ENCODE assay signal across 1 cellular context in the genomic region with DNA sequence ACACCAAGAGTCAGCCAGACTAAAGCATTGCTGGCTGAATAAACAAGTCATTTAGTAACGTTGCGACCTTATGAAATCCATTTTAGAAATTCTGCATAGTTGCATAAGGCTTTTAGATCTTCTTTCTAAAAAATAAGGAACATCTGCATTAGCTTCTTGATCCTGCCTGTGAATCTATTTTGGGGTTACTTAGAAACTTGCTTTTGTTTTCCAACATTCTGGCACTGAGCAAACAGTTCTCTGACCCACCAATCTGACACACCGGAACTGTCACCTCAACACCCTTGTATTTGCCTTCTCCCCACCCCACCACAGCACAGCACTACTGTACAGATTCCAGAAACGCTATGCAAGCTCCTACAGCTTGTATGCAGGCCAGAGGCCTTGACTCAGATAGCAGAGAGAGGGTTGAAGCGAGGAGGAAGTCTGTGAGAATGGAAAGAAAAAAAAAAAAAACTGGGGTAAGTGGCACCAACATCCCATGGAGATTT.
TF ChIP-seq lines count a peak whose summit lies in the region.

No MANE protein-coding gene starts in this region.

TF ChIP-seq in HepG2, 621 proteins besides CTCF, POLR2A, EP300 and RAD21 (continued from another document and continues in another):
- peak; percentile 99 for TF ChIP-seq ETV5 (CRISPR knock-in tag; IDR thresholded peaks at IDR 0.05; ENCODE audit: borderline replicate concordance)
- TF ChIP-seq NCOR1 (IDR thresholded peaks at IDR 0.05; ENCODE audit: borderline replicate concordance, low read length), result no peak
- TF ChIP-seq LCORL (IDR thresholded peaks at IDR 0.05), result no peak
- TF ChIP-seq LCORL (CRISPR knock-in tag; IDR thresholded peaks at IDR 0.05), result peak; percentile 96
- peak; percentile 56; the same call in 1 of the 2 replicates for TF ChIP-seq ZNF652 (CRISPR knock-in tag; IDR thresholded peaks at IDR 0.05; ENCODE audit: borderline replicate concordance, low read depth)
- TF ChIP-seq MYC (CRISPR knock-in tag; IDR thresholded peaks at IDR 0.05; ENCODE audit: borderline replicate concordance), result no peak
- TF ChIP-seq, protein P1, sequence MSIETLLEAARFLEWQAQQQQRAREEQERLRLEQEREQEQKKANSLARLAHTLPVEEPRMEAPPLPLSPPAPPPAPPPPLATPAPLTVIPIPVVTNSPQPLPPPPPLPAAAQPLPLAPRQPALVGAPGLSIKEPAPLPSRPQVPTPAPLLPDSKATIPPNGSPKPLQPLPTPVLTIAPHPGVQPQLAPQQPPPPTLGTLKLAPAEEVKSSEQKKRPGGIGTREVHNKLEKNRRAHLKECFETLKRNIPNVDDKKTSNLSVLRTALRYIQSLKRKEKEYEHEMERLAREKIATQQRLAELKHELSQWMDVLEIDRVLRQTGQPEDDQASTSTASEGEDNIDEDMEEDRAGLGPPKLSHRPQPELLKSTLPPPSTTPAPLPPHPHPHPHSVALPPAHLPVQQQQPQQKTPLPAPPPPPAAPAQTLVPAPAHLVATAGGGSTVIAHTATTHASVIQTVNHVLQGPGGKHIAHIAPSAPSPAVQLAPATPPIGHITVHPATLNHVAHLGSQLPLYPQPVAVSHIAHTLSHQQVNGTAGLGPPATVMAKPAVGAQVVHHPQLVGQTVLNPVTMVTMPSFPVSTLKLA (IDR thresholded peaks at IDR 0.05), result no peak
- peak; percentile 96 for TF ChIP-seq SALL1 (CRISPR knock-in tag; IDR thresholded peaks at IDR 0.05)
- TF ChIP-seq RARG (CRISPR knock-in tag; IDR thresholded peaks at IDR 0.05; ENCODE audit: low read depth), result no peak
- TF ChIP-seq DNMT3B (CRISPR knock-in tag; conservative IDR thresholded peaks at IDR 0.05), result 0 out of 2 replicates have a peak, but pooled peaks have one; percentile 84
- TF ChIP-seq MAFG (CRISPR knock-in tag; IDR thresholded peaks at IDR 0.05), result no peak
- TF ChIP-seq RBFOX2 (IDR thresholded peaks at IDR 0.05; ENCODE audit: low read depth, low read length), result no peak
- no peak for TF ChIP-seq KDM1A (CRISPR knock-in tag; IDR thresholded peaks at IDR 0.05)
- TF ChIP-seq SMARCE1 (IDR thresholded peaks at IDR 0.05; ENCODE audit: borderline replicate concordance), result no peak
- no peak for TF ChIP-seq ZNF484 (CRISPR knock-in tag; IDR thresholded peaks at IDR 0.05; ENCODE audit: borderline replicate concordance, low read depth)
- TF ChIP-seq RNF2 (conservative IDR thresholded peaks at IDR 0.05; ENCODE audit: low read depth), result no peak
- TF ChIP-seq ZNF577 (CRISPR knock-in tag; IDR thresholded peaks at IDR 0.05; ENCODE audit: borderline replicate concordance, low read depth), result no peak
- TF ChIP-seq ZNF660 (CRISPR knock-in tag; IDR thresholded peaks at IDR 0.05; ENCODE audit: borderline replicate concordance, low read depth), result no peak
- TF ChIP-seq RFXANK (CRISPR knock-in tag; IDR thresholded peaks at IDR 0.05), result no peak
- peak; percentile 31; the same call in 1 of the 2 replicates for TF ChIP-seq ZNF670 (CRISPR knock-in tag; IDR thresholded peaks at IDR 0.05; ENCODE audit: borderline replicate concordance)
- TF ChIP-seq SP5 (CRISPR knock-in tag; IDR thresholded peaks at IDR 0.05; ENCODE audit: borderline replicate concordance, low read depth), result peak; percentile 75
- no peak for TF ChIP-seq SP2 (CRISPR knock-in tag; IDR thresholded peaks at IDR 0.05)
- TF ChIP-seq IRF2 (CRISPR knock-in tag; IDR thresholded peaks at IDR 0.05), result peak; percentile 90
- no peak for TF ChIP-seq ZNF766 (CRISPR knock-in tag; IDR thresholded peaks at IDR 0.05; ENCODE audit: borderline replicate concordance)
- peak; percentile 92 for TF ChIP-seq ZFX (CRISPR knock-in tag; IDR thresholded peaks at IDR 0.05; ENCODE audit: low read depth)
- TF ChIP-seq ZNF644 (CRISPR knock-in tag; IDR thresholded peaks at IDR 0.05; ENCODE audit: low read depth), result peak; percentile 67
- TF ChIP-seq, protein P2, sequence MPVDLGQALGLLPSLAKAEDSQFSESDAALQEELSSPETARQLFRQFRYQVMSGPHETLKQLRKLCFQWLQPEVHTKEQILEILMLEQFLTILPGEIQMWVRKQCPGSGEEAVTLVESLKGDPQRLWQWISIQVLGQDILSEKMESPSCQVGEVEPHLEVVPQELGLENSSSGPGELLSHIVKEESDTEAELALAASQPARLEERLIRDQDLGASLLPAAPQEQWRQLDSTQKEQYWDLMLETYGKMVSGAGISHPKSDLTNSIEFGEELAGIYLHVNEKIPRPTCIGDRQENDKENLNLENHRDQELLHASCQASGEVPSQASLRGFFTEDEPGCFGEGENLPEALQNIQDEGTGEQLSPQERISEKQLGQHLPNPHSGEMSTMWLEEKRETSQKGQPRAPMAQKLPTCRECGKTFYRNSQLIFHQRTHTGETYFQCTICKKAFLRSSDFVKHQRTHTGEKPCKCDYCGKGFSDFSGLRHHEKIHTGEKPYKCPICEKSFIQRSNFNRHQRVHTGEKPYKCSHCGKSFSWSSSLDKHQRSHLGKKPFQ (CRISPR knock-in tag; IDR thresholded peaks at IDR 0.05; ENCODE audit: insufficient replicate concordance), result no peak
- no peak for TF ChIP-seq SMAD1 (CRISPR knock-in tag; IDR thresholded peaks at IDR 0.05; ENCODE audit: borderline replicate concordance, low read depth)
- no peak for TF ChIP-seq ZNF7 (CRISPR knock-in tag; IDR thresholded peaks at IDR 0.05)
- TF ChIP-seq ZNF121 (CRISPR knock-in tag; IDR thresholded peaks at IDR 0.05), result no peak
- TF ChIP-seq, protein P3, sequence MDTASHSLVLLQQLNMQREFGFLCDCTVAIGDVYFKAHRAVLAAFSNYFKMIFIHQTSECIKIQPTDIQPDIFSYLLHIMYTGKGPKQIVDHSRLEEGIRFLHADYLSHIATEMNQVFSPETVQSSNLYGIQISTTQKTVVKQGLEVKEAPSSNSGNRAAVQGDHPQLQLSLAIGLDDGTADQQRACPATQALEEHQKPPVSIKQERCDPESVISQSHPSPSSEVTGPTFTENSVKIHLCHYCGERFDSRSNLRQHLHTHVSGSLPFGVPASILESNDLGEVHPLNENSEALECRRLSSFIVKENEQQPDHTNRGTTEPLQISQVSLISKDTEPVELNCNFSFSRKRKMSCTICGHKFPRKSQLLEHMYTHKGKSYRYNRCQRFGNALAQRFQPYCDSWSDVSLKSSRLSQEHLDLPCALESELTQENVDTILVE (CRISPR knock-in tag; IDR thresholded peaks at IDR 0.05), result peak; percentile 46; the same call in 1 of the 2 replicates
- no peak for TF ChIP-seq ZNF781 (CRISPR knock-in tag; IDR thresholded peaks at IDR 0.05; ENCODE audit: borderline replicate concordance, not compliant biosample characterization)
- TF ChIP-seq, protein P4, sequence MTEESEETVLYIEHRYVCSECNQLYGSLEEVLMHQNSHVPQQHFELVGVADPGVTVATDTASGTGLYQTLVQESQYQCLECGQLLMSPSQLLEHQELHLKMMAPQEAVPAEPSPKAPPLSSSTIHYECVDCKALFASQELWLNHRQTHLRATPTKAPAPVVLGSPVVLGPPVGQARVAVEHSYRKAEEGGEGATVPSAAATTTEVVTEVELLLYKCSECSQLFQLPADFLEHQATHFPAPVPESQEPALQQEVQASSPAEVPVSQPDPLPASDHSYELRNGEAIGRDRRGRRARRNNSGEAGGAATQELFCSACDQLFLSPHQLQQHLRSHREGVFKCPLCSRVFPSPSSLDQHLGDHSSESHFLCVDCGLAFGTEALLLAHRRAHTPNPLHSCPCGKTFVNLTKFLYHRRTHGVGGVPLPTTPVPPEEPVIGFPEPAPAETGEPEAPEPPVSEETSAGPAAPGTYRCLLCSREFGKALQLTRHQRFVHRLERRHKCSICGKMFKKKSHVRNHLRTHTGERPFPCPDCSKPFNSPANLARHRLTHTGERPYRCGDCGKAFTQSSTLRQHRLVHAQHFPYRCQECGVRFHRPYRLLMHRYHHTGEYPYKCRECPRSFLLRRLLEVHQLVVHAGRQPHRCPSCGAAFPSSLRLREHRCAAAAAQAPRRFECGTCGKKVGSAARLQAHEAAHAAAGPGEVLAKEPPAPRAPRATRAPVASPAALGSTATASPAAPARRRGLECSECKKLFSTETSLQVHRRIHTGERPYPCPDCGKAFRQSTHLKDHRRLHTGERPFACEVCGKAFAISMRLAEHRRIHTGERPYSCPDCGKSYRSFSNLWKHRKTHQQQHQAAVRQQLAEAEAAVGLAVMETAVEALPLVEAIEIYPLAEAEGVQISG (CRISPR knock-in tag; IDR thresholded peaks at IDR 0.05), result peak; percentile 49; the same call in 1 of the 2 replicates
- no peak for TF ChIP-seq POLR2G (IDR thresholded peaks at IDR 0.05; ENCODE audit: low read depth, low read length)
- TF ChIP-seq, protein P5, sequence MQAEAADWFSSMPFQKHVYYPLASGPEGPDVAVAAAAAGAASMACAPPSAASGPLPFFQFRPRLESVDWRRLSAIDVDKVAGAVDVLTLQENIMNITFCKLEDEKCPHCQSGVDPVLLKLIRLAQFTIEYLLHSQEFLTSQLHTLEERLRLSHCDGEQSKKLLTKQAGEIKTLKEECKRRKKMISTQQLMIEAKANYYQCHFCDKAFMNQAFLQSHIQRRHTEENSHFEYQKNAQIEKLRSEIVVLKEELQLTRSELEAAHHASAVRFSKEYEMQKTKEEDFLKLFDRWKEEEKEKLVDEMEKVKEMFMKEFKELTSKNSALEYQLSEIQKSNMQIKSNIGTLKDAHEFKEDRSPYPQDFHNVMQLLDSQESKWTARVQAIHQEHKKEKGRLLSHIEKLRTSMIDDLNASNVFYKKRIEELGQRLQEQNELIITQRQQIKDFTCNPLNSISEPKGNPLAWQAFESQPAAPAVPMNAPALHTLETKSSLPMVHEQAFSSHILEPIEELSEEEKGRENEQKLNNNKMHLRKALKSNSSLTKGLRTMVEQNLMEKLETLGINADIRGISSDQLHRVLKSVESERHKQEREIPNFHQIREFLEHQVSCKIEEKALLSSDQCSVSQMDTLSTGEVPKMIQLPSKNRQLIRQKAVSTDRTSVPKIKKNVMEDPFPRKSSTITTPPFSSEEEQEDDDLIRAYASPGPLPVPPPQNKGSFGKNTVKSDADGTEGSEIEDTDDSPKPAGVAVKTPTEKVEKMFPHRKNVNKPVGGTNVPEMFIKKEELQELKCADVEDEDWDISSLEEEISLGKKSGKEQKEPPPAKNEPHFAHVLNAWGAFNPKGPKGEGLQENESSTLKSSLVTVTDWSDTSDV (CRISPR knock-in tag; IDR thresholded peaks at IDR 0.05), result no peak
- TF ChIP-seq, protein P6, sequence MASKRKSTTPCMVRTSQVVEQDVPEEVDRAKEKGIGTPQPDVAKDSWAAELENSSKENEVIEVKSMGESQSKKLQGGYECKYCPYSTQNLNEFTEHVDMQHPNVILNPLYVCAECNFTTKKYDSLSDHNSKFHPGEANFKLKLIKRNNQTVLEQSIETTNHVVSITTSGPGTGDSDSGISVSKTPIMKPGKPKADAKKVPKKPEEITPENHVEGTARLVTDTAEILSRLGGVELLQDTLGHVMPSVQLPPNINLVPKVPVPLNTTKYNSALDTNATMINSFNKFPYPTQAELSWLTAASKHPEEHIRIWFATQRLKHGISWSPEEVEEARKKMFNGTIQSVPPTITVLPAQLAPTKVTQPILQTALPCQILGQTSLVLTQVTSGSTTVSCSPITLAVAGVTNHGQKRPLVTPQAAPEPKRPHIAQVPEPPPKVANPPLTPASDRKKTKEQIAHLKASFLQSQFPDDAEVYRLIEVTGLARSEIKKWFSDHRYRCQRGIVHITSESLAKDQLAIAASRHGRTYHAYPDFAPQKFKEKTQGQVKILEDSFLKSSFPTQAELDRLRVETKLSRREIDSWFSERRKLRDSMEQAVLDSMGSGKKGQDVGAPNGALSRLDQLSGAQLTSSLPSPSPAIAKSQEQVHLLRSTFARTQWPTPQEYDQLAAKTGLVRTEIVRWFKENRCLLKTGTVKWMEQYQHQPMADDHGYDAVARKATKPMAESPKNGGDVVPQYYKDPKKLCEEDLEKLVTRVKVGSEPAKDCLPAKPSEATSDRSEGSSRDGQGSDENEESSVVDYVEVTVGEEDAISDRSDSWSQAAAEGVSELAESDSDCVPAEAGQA (IDR thresholded peaks at IDR 0.05; ENCODE audit: low read depth), result no peak
- TF ChIP-seq, protein P6 (CRISPR knock-in tag; IDR thresholded peaks at IDR 0.05; ENCODE audit: borderline replicate concordance), result no peak
- TF ChIP-seq ZNF256 (CRISPR knock-in tag; conservative IDR thresholded peaks at IDR 0.05), result no peak
- no peak for TF ChIP-seq XBP1 (CRISPR knock-in tag; IDR thresholded peaks at IDR 0.05)
- TF ChIP-seq MAFK (conservative IDR thresholded peaks at IDR 0.05 in 1 of 2, IDR thresholded peaks at IDR 0.05 in 1 of 2; ENCODE audit: low read length in 2 of 2), result 0 out of 4 replicates have a peak, but pooled peaks of 1 of the 2 experiments have one; percentile 3
- TF ChIP-seq ZNF777 (CRISPR knock-in tag; IDR thresholded peaks at IDR 0.05), result no peak
- no peak for TF ChIP-seq ZNF263 (CRISPR knock-in tag; IDR thresholded peaks at IDR 0.05)
- TF ChIP-seq ZNF124 (CRISPR knock-in tag; IDR thresholded peaks at IDR 0.05), result no peak
- TF ChIP-seq, protein P7, sequence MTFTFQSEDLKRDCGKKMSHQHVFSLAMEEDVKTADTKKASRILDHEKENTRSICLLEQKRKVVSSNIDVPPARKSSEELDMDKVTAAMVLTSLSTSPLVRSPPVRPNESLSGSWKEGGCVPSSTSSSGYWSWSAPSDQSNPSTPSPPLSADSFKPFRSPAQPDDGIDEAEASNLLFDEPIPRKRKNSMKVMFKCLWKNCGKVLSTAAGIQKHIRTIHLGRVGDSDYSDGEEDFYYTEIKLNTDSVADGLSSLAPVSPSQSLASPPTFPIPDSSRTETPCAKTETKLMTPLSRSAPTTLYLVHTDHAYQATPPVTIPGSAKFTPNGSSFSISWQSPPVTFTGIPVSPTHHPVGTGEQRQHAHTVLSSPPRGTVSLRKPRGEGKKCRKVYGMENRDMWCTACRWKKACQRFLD (CRISPR knock-in tag; IDR thresholded peaks at IDR 0.05; ENCODE audit: borderline replicate concordance), result no peak
- 0 out of 2 replicates have a peak, but pooled peaks have one; percentile 35 for TF ChIP-seq ZKSCAN5 (CRISPR knock-in tag; IDR thresholded peaks at IDR 0.05)
- TF ChIP-seq MEIS2 (CRISPR knock-in tag; IDR thresholded peaks at IDR 0.05), result peak; percentile 71
- TF ChIP-seq ARNTL (CRISPR knock-in tag; IDR thresholded peaks at IDR 0.05), result no peak
- no peak for TF ChIP-seq SRSF9 (IDR thresholded peaks at IDR 0.05; ENCODE audit: borderline replicate concordance, insufficient read depth, low read depth, low read length, poor library complexity, severe bottlenecking)
